In the genomic region with DNA sequence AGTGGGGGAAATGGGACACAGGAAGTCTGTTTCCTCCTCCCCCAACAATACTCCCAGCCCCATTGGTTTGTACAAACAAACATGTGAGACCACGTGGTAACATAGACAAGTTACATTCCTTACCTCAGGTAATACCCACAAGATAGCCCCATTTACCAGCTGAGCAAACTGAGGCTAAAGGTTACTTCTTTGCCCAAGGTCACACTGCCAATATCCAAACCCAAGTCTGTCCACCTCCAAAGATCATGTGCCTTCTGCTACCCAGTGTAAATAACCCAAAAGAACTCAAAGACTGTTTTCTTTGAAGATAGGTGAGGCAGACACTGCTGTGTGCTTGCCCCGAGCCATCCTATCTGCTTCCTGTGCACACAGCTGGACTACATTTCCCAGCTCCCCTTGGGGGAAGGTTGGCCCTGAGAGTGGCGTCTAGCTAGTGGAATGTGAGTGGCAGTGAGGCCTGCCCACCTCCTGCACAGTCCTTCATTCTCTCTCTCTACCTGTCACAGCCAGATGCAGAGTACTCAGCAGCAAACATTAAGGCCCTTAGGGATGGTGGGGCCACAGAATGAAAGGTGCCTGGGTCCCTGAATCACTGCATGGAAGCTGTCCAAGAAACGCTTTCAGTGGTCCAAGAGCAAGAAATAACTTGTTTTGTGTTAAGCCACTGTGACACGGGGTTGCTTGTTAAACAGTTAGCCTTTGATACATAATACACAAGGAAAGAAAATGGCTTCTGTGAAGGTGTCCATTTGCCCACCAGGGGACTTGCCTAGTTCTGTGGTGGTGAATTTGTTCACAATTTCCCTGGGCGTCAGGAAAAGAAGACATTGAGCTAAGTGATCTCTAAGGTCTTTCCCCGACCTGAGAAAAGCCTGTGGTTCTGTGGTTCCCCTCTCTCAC, we compare ENCODE assay signal across 7 cellular contexts.
A peak's percentile ranks its signal among the peaks of the same experiment; 100 is the strongest.
DNase-seq lines count a peak whose midpoint lies in the region; ATAC-seq and TF ChIP-seq lines count a peak whose summit lies in the region.

No MANE protein-coding gene starts in this region.

- intact Hi-C loops in testis (cut with DNase I; ENCODE audit: low total_unique reads), result loop anchor here (5.0 to 10.0 kb wide), 2 partner anchors 168 to 471 kb away; no protein-coding TSS in a partner anchor

- ATAC-seq in HG03460 (IDR thresholded peaks at IDR 0.05; ENCODE audit: unreplicated experiment) (peak; percentile 6), T-cell (replicated peaks in 1 of 4) (peak; percentile 54 to 71 (median 60)), esophagus mucosa (peak; percentile 87)

- peak overlapping the region; percentile 15 to 93 (median 41) for H3K4me3 Mint-ChIP-seq in T-cell

- WGBS in testis, 2 donors, result 51 to 59% methylated on average over 7 of the region's 7 CpGs

- DNase-seq in GM10248 (ENCODE audit: extremely low spot score), result peak; percentile 52
- DNase-seq in GM20000 (ENCODE audit: low spot score), result peak; percentile 58
- peak in 30 of 34 experiments; percentile 10 to 51 (median 26) for DNase-seq in T-cell
- DNase-seq in testis, result peak; percentile 37
- no peak for DNase-seq in NCI-H1048 (lab: John Stamatoyannopoulos, UW)

- CTCF ChIA-PET in GM10248 (lab: Yijun Ruan, JAX) (interaction anchor here (0.8 to 9.5 kb wide), 55 partner anchors 13 to 1267 kb away, joined by 3 to 175 read pairs (median 5); a partner anchor contains a TSS), T-cell (lab: Charles Lee) (interaction anchor here (0.5 to 4.6 kb wide), 23 partner anchors 42 to 1893 kb away, joined by 3 to 86 read pairs (median 5); a partner anchor contains a TSS)

- no peaks in the 10 kb centered on the region for H3K9me3 Mint-ChIP-seq in T-cell

- H3K27ac ChIP-seq in testis, result no peak overlapping the region

- no peaks in the 10 kb centered on the region for H3K36me3 Mint-ChIP-seq in T-cell

- POLR2A ChIA-PET in GM10248 (lab: Yijun Ruan, JAX) (interaction anchor here (0.5 to 1.1 kb wide), 2 partner anchors 56 to 289 kb away, joined by 3 read pairs; no protein-coding TSS in a partner anchor), T-cell (lab: Charles Lee) (interaction anchor here in 1 of 2 donors (1.7 kb wide), 1 partner anchor 298 kb away, joined by 5 read pairs; no protein-coding TSS in a partner anchor)

- peaks cover 11% of the 10 kb centered on the region for H3K4me1 ChIP-seq in testis

- no peaks in the 10 kb centered on the region for H3K27me3 ChIP-seq in testis

- peaks cover 23 to 27% (median 24%) of the 10 kb centered on the region in 3 donors for H3K4me1 Mint-ChIP-seq in T-cell

- no peak overlapping the region for H3K27ac Mint-ChIP-seq in T-cell

- no peak for TF ChIP-seq CTCF in GM10248 (IDR thresholded peaks at IDR 0.05; ENCODE audit: control extremely low read depth, extremely low read depth, low read depth, missing control alignments)
- TF ChIP-seq CTCF in GM20000 (IDR thresholded peaks at IDR 0.05; ENCODE audit: extremely low read depth, missing control alignments), result no peak
- TF ChIP-seq CTCF in testis (IDR thresholded peaks at IDR 0.05), result no peak

- peak overlapping the region in 1 of 2 donors; percentile 5 for H3K4me3 ChIP-seq in testis

- TF ChIP-seq POLR2A in testis (IDR thresholded peaks at IDR 0.05), result no peak

- H3K36me3 ChIP-seq in testis (ENCODE audit: low read depth, missing control alignments), result no peaks in the 10 kb centered on the region

- H3K27me3 Mint-ChIP-seq in T-cell, result peaks cover 5 to 12% of the 10 kb centered on the region in 2 donors

- no peaks in the 10 kb centered on the region for H3K9me3 ChIP-seq in testis

Comparison
In these comparisons a context has a peak if more than half of its experiments do, and no peak if none do; other contexts are left out.
1. ATAC-seq: peak in every context shown above with its lines; median percentile 87 in esophagus mucosa; 60 in T-cell; 6 in HG03460.